In the genomic region with DNA sequence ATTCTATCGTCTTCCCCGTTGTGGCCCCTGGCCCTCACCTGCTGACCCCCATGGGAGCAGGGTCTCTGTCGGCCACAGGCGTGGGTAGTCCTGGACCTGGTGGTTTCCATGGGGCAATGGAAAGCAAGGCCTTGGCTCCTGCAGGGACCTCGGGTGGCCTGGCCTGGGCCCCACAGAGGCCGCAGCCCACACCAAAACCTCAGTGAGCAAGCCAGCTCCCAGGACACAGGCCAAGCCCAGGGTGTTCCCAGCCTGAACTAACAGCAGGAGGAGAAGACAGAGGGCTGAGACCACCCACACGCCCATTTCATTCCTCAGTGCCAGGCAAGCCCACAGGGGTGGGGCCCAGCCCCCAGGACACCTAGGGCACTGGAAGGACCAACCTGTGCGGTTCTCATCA, we compare ENCODE assay signal across 1 cellular context.
TF ChIP-seq lines count a peak whose summit lies in the region.

No MANE protein-coding gene starts in this region.

TF ChIP-seq in IMR-90, 13 proteins besides CTCF, POLR2A, EP300 and RAD21:
- TF ChIP-seq MAFK (IDR thresholded peaks at IDR 0.05; ENCODE audit: low read depth, low read length) (no peak), CEBPB (IDR thresholded peaks at IDR 0.05; ENCODE audit: low read depth, low read length) (no peak), CHD1 (IDR thresholded peaks at IDR 0.05; ENCODE audit: low read depth, low read length) (no peak), FOS (IDR thresholded peaks at IDR 0.05; ENCODE audit: low read depth, low read length) (no peak), RCOR1 (IDR thresholded peaks at IDR 0.05; ENCODE audit: insufficient replicate concordance, low read length) (no peak), RFX5 (IDR thresholded peaks at IDR 0.05; ENCODE audit: low read depth, low read length) (no peak), SMC3 (IDR thresholded peaks at IDR 0.05; ENCODE audit: low read depth, low read length) (no peak), NFE2L2 (IDR thresholded peaks at IDR 0.05; ENCODE audit: low read depth, low read length) (no peak), MXI1 (IDR thresholded peaks at IDR 0.05; ENCODE audit: borderline replicate concordance, low read depth, low read length) (no peak), BHLHE40 (IDR thresholded peaks at IDR 0.05; ENCODE audit: low read depth, low read length) (no peak)
- TF ChIP-seq, protein P1, sequence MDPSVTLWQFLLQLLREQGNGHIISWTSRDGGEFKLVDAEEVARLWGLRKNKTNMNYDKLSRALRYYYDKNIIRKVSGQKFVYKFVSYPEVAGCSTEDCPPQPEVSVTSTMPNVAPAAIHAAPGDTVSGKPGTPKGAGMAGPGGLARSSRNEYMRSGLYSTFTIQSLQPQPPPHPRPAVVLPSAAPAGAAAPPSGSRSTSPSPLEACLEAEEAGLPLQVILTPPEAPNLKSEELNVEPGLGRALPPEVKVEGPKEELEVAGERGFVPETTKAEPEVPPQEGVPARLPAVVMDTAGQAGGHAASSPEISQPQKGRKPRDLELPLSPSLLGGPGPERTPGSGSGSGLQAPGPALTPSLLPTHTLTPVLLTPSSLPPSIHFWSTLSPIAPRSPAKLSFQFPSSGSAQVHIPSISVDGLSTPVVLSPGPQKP (IDR thresholded peaks at IDR 0.05; ENCODE audit: borderline replicate concordance, low read depth, low read length), result no peak
- TF ChIP-seq, protein P2, sequence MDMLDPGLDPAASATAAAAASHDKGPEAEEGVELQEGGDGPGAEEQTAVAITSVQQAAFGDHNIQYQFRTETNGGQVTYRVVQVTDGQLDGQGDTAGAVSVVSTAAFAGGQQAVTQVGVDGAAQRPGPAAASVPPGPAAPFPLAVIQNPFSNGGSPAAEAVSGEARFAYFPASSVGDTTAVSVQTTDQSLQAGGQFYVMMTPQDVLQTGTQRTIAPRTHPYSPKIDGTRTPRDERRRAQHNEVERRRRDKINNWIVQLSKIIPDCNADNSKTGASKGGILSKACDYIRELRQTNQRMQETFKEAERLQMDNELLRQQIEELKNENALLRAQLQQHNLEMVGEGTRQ (IDR thresholded peaks at IDR 0.05; ENCODE audit: low read depth, low read length), result no peak
